Comparison of ENCODE assay signal across 20 cellular contexts in the genomic region with DNA sequence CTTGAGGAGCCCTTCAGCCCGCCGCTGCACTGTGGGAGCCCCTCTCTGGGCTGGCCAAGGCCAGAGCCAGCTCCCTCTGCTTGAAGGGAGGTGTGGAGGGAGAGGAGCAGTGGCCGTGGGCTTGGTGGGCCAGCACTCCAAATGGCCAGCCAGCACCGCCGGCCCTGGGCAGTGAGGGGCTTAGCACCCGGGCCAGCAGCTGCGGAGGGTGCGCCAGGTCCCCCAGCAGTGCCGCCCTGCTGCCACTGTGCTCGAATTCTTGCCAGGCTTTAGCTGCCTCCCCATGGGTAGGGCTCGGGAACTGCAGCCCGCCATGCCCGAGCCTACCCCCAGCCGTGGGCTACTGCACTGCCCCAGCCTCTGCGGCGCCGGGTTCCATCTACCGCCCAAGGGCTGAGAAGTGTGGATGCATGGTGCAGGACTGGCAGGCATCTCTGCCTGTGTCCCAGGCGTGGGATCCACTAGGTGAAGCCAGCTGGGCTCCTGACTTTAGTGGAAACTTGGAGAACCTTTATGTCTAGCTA.
"Had no signal": no experiment of that assay in that cellular context is flagged by ENCODE, and none has a peak within 500 bp of the region (broad histone marks: within the 10 kb centered on the region; RNA-seq: fewer than 3 reads in every experiment).

No MANE protein-coding gene starts in this region.

- H3K4me1 ChIP-seq: colonic mucosa, esophagus muscularis mucosa, foreskin keratinocyte, gastroesophageal sphincter, heart left ventricle, left lung had no signal

- H3K4me3 Mint-ChIP-seq: dendritic cell treated with granulocyte-macrophage colony-stimulating factor and Interleukin-4, amounts not matched to agents 40 ng/mL and 50 ng/mL, for 4 days; effector memory CD8-positive, alpha-beta T cell; endodermal cell; memory B cell had no signal

- H3K36me3 Mint-ChIP-seq: memory B cell had no signal

- H3K27me3 Mint-ChIP-seq: dendritic cell treated with granulocyte-macrophage colony-stimulating factor and Interleukin-4, amounts not matched to agents 40 ng/mL and 50 ng/mL, for 4 days; effector memory CD8-positive, alpha-beta T cell; memory B cell had no signal

- H3K4me3 ChIP-seq: colonic mucosa, esophagus muscularis mucosa, gastroesophageal sphincter, heart left ventricle, hepatocyte, left lung, lung had no signal

- DNase-seq: colonic mucosa; cortex of kidney; effector CD8-positive, alpha-beta T cell; effector memory CD8-positive, alpha-beta T cell; endodermal cell; foreskin keratinocyte; hypothalamus; left cardiac atrium; left ventricle myocardium superior; mammary epithelial cell; mesendoderm; midbrain had no signal

- H3K4me2 ChIP-seq: hepatocyte had no signal

- H3K9me3 ChIP-seq: colonic mucosa had no signal

- H3K4me1 Mint-ChIP-seq: endodermal cell, memory B cell had no signal

- H2AFZ ChIP-seq: hepatocyte had no signal

- H3K27ac Mint-ChIP-seq: dendritic cell treated with granulocyte-macrophage colony-stimulating factor and Interleukin-4, amounts not matched to agents 40 ng/mL and 50 ng/mL, for 4 days; effector memory CD8-positive, alpha-beta T cell; endodermal cell; memory B cell had no signal

- ATAC-seq: effector memory CD8-positive, alpha-beta T cell; foreskin keratinocyte; gastroesophageal sphincter; left cardiac atrium; left lung; left ventricle myocardium superior had no signal

- H3K27ac ChIP-seq: colonic mucosa, esophagus muscularis mucosa, foreskin keratinocyte, gastroesophageal sphincter, heart left ventricle, hepatocyte, left lung had no signal

- H3K36me3 ChIP-seq: colonic mucosa, esophagus muscularis mucosa, gastroesophageal sphincter, heart left ventricle, left lung had no signal

- H3K27me3 ChIP-seq: colonic mucosa, esophagus muscularis mucosa, foreskin keratinocyte, gastroesophageal sphincter, heart left ventricle, hepatocyte, left lung had no signal

- H3K79me2 ChIP-seq: hepatocyte had no signal
